14 cellular contexts compared by ENCODE assay signal in the genomic region with DNA sequence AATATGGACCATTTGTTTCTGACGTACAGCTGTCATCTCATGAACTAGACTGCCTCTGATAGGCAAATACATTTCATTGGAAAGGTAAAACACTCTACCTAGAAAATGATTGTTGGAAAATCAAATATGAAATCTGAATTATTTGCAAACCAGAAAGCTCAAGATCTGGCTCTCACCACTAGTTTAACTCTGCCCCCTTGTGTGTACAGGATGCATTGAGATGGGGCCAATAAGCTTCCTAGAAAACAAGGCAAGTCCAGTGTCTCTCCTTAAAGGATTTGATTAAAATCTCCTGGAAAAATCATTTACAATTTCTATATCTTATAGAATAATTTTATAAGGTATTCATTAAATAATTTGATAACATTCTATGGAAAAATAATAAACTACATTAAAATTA.
DNase-seq lines count a peak whose midpoint lies in the region; ATAC-seq, FAIRE-seq and TF ChIP-seq lines count a peak whose summit lies in the region.
"Had no signal": no experiment of that assay in that cellular context is flagged by ENCODE, and none has a peak within 500 bp of the region (broad histone marks: within the 10 kb centered on the region; RNA-seq: fewer than 3 reads in every experiment).

No MANE protein-coding gene starts in this region.

- H4K20me1 ChIP-seq in H1 (replicated peaks in 1 of 2; ENCODE audit: control insufficient read depth in 1 of 2, insufficient read depth in 2 of 2, low read length in 2 of 2): no peaks in the 10 kb centered on the region

- H2AK5ac ChIP-seq in H1 (ENCODE audit: low read depth, low read length) (no peak overlapping the region), mesendoderm (ENCODE audit: low read length) (no peak overlapping the region)

- H3K23ac ChIP-seq in H1 (ENCODE audit: insufficient read length) (no peak overlapping the region), mesendoderm (ENCODE audit: low read length) (no peak overlapping the region)

- H3K27ac ChIP-seq in H1 (ENCODE audit: low read depth, low read length): no peak overlapping the region
- H3K27ac ChIP-seq in mesendoderm (ENCODE audit: low read depth, low read length): no peak overlapping the region
- H3K27ac ChIP-seq: 22Rv1 had no signal

- H3K9me3 Mint-ChIP-seq in naive thymus-derived CD8-positive, alpha-beta T cell: peaks cover 16 to 74% (median 27%) of the 10 kb centered on the region in 9 donors

- H3K27me3 Mint-ChIP-seq in naive thymus-derived CD8-positive, alpha-beta T cell: no peaks in the 10 kb centered on the region

- H3K4me3 ChIP-seq in H1 (ENCODE audit: extremely low read depth in 1 of 4, insufficient read depth in 2 of 4, low read depth in 3 of 4, low read length in 4 of 4): no peak overlapping the region
- no peak overlapping the region for H3K4me3 ChIP-seq in mesendoderm (ENCODE audit: low read length)
- H3K4me3 ChIP-seq: GM12878 had no signal

- CTCF ChIA-PET in H1 (lab: Charles Lee; ENCODE audit: partially characterized antibody): interaction anchor here (0.6 to 1.6 kb wide), 10 partner anchors 13 to 434 kb away, joined by 3 to 7 read pairs (median 4); no protein-coding TSS in a partner anchor

- no peak overlapping the region for H3K18ac ChIP-seq in H1 (ENCODE audit: extremely low read depth, low read length)
- no peak overlapping the region for H3K18ac ChIP-seq in mesendoderm (ENCODE audit: low read length)

- peaks cover 0 to 10% (median 0%) of the 10 kb centered on the region in 3 donors for H3K36me3 Mint-ChIP-seq in naive thymus-derived CD8-positive, alpha-beta T cell

- H3K27me3 ChIP-seq in H1 (replicated peaks in 1 of 4; ENCODE audit: control insufficient read depth in 3 of 4, extremely low read depth in 1 of 4, insufficient read depth in 3 of 4, low read length in 3 of 4): no peaks in the 10 kb centered on the region
- no peaks in the 10 kb centered on the region for H3K27me3 ChIP-seq in mesendoderm (ENCODE audit: insufficient read depth, low read length, poor library complexity)

- TF ChIP-seq POLR2A in H1 (IDR thresholded peaks at IDR 0.05; ENCODE audit: control extremely low read depth in 1 of 2, low read depth in 2 of 2, low read length in 2 of 2): no peak

- H2BK12ac ChIP-seq in H1 (ENCODE audit: low read depth, low read length): no peak overlapping the region

- TF ChIP-seq CTCF in H1 (IDR thresholded peaks at IDR 0.05; ENCODE audit: control extremely low read depth in 1 of 3, insufficient read depth in 1 of 3, low read depth in 1 of 3, low read length in 3 of 3): peak in 2 of 3 experiments; percentile 52 to 55; a peak in 3 of 4 replicates

- H3K4me1 Mint-ChIP-seq in naive thymus-derived CD8-positive, alpha-beta T cell: no peaks in the 10 kb centered on the region
- H3K4me1 Mint-ChIP-seq: nephron had no signal

- ATAC-seq in naive thymus-derived CD8-positive, alpha-beta T cell: no peak
- ATAC-seq: GM12878 had no signal

- WGBS in H1 (ENCODE audit: extremely low coverage in 1 of 2, insufficient coverage in 1 of 2, insufficient read length in 1 of 2, insufficient replicate concordance in 2 of 2, low coverage in 1 of 2, low lambda C conversion rate in 2 of 2, missing lambda C conversion rate in 1 of 2), 2 experiments: 75% methylated on average over 1 of the region's 1 CpG; no CpG with 5 or more reads in 1 of the 2 experiments
- WGBS in mesendoderm (ENCODE audit: extremely low coverage, insufficient coverage, low lambda C conversion rate): no CpG with 5 or more reads among the region's 1 CpG

- H2BK5ac ChIP-seq in H1 (ENCODE audit: low read depth, low read length) (no peak overlapping the region), mesendoderm (ENCODE audit: low read length) (no peak overlapping the region)

- H3K79me2 ChIP-seq in H1 (ENCODE audit: control insufficient read depth in 1 of 2, insufficient read depth in 2 of 2, low read length in 2 of 2): no peaks in the 10 kb centered on the region
- no peaks in the 10 kb centered on the region for H3K79me2 ChIP-seq in mesendoderm (ENCODE audit: control insufficient read depth, insufficient read depth, low read length)

- no peak overlapping the region for H3K4me3 Mint-ChIP-seq in naive thymus-derived CD8-positive, alpha-beta T cell
- H3K4me3 Mint-ChIP-seq: nephron had no signal

- no peak overlapping the region for H4K8ac ChIP-seq in H1 (ENCODE audit: extremely low read depth, insufficient read depth, low read length)
- H4K8ac ChIP-seq in mesendoderm (ENCODE audit: low read depth, low read length): no peak overlapping the region

- H4K5ac ChIP-seq in H1 (ENCODE audit: insufficient read length, low read depth, low read length) (no peak overlapping the region), mesendoderm (ENCODE audit: low read length) (no peak overlapping the region)

- H3K4ac ChIP-seq in H1 (replicated peaks; ENCODE audit: insufficient read length, low read depth, low read length) (no peak overlapping the region), mesendoderm (ENCODE audit: low read depth, low read length) (no peak overlapping the region)

- peak; percentile 56 to 68 for TF ChIP-seq RAD21 in H1 (IDR thresholded peaks at IDR 0.05 in 1 of 2, conservative IDR thresholded peaks at IDR 0.05 in 1 of 2; ENCODE audit: low read depth in 2 of 2, low read length in 2 of 2)

- H2AFZ ChIP-seq in H1 (ENCODE audit: low read length): no peak overlapping the region

- H3K4me2 ChIP-seq in H1 (ENCODE audit: insufficient read depth in 1 of 2, low read depth in 2 of 2, low read length in 2 of 2): no peak overlapping the region
- no peak overlapping the region for H3K4me2 ChIP-seq in mesendoderm (ENCODE audit: low read length)

- H3K23me2 ChIP-seq in H1 (ENCODE audit: low read depth, low read length): no peaks in the 10 kb centered on the region

- H3K79me1 ChIP-seq in H1 (ENCODE audit: low read depth, low read length): no peaks in the 10 kb centered on the region
- no peaks in the 10 kb centered on the region for H3K79me1 ChIP-seq in mesendoderm (ENCODE audit: low read length)

- H3K9me3 ChIP-seq in H1 (ENCODE audit: insufficient read depth in 2 of 2, low read depth in 1 of 2, low read length in 1 of 2): no peaks in the 10 kb centered on the region

- H2BK120ac ChIP-seq in H1 (replicated peaks; ENCODE audit: low read depth, low read length) (no peak overlapping the region), mesendoderm (ENCODE audit: low read depth, low read length) (no peak overlapping the region)

- no peak for TF ChIP-seq EP300 in H1 (IDR thresholded peaks at IDR 0.05; ENCODE audit: borderline replicate concordance in 1 of 2, low read depth in 2 of 2, low read length in 2 of 2)

- no peak overlapping the region for H3K27ac Mint-ChIP-seq in naive thymus-derived CD8-positive, alpha-beta T cell
- H3K27ac Mint-ChIP-seq: nephron had no signal

- peak; percentile 63 for FAIRE-seq in H1 (lab: Jason Lieb, UNC)
- FAIRE-seq: GM12878 had no signal

- no peak overlapping the region for H3K14ac ChIP-seq in H1 (ENCODE audit: insufficient read length)

- POLR2A ChIA-PET in H1 (lab: Charles Lee; ENCODE audit: partially characterized antibody): no interaction called here
- POLR2A ChIA-PET in naive thymus-derived CD8-positive, alpha-beta T cell (lab: Charles Lee): no interaction called here

- peak; percentile 21 for DNase-seq in DMS 273 (lab: John Stamatoyannopoulos, UW; ENCODE audit: unreplicated experiment)
- no peak for DNase-seq in DMS 273 treated with DMSO at 0.1 percent for 48 hours (lab: John Stamatoyannopoulos, UW)
- DNase-seq in LHCN-M2 (ENCODE audit: low read depth): peak; percentile 7
- no peak for DNase-seq in H1 (ENCODE audit: low read depth in 1 of 2, low spot score in 2 of 2)
- DNase-seq in mesendoderm: peak; percentile 20
- DNase-seq in stimulated activated naive CD4-positive, alpha-beta T cell treated with Interleukin-2 at 50 U/mL for 16 hours (lab: John Stamatoyannopoulos, UW): no peak
- no peak for DNase-seq in naive thymus-derived CD8-positive, alpha-beta T cell
- DNase-seq in midbrain (lab: John Stamatoyannopoulos, UW): no peak
- DNase-seq: activated naive CD4-positive, alpha-beta T cell treated with anti-CD3 and anti-CD28 coated beads, Interleukin-2, amount 50 U/mL, for 16 hours; kidney; T1000 had no signal

- H3K4me1 ChIP-seq in H1 (replicated peaks in 1 of 4; ENCODE audit: control insufficient read depth in 3 of 4, insufficient read depth in 4 of 4, low read length in 3 of 4): no peaks in the 10 kb centered on the region
- H3K4me1 ChIP-seq in mesendoderm (ENCODE audit: control insufficient read depth, low read depth, low read length): no peaks in the 10 kb centered on the region

- H2BK20ac ChIP-seq in H1 (ENCODE audit: low read length): no peak overlapping the region

- H2BK15ac ChIP-seq in H1 (ENCODE audit: low read length): no peak overlapping the region
- no peak overlapping the region for H2BK15ac ChIP-seq in mesendoderm (replicated peaks; ENCODE audit: low read depth)

- H3K36me3 ChIP-seq in H1 (ENCODE audit: control insufficient read depth in 2 of 4, insufficient read depth in 4 of 4, low read length in 3 of 4): no peaks in the 10 kb centered on the region
- no peaks in the 10 kb centered on the region for H3K36me3 ChIP-seq in mesendoderm (ENCODE audit: control insufficient read depth, insufficient read depth, low read length)

- no peak overlapping the region for H3K56ac ChIP-seq in H1 (replicated peaks; ENCODE audit: insufficient read length, low read depth, low read length)
- H3K56ac ChIP-seq in mesendoderm (ENCODE audit: low read length): no peak overlapping the region

- H4K91ac ChIP-seq in H1 (replicated peaks; ENCODE audit: insufficient read length, low read length): no peak overlapping the region

- no peak overlapping the region for H3K9ac ChIP-seq in H1 (replicated peaks in 1 of 4; ENCODE audit: extremely low read depth in 1 of 4, low read depth in 3 of 4, low read length in 3 of 4)
- H3K9ac ChIP-seq in mesendoderm (ENCODE audit: low read length): no peak overlapping the region

TF ChIP-seq in H1, 55 proteins besides CTCF, POLR2A, EP300 and RAD21:
- no peak for TF ChIP-seq SIX5 (IDR thresholded peaks at IDR 0.05; ENCODE audit: low read depth, low read length)

Comparison
In these comparisons a context has a peak if more than half of its experiments do, and no peak if none do; other contexts are left out.
1. DNase-seq: peak in DMS 273 (single experiment), LHCN-M2 (single experiment) and mesendoderm (single experiment); none in DMS 273 treated with DMSO at 0.1 percent for 48 hours (single experiment), H1 (0 of 2), stimulated activated naive CD4-positive, alpha-beta T cell treated with Interleukin-2 at 50 U/mL for 16 hours (single experiment), naive thymus-derived CD8-positive, alpha-beta T cell (0 of 10) and midbrain (single experiment).